In genomic region chr18:6161549-6161948, GRCh38 we compare ENCODE assay signal across 19 cellular contexts.
A peak's percentile ranks its signal among the peaks of the same experiment; 100 is the strongest.
DNase-seq lines count a peak whose midpoint lies in the region; ATAC-seq and TF ChIP-seq lines count a peak whose summit lies in the region.
"Had no signal": no experiment of that assay in that cellular context is flagged by ENCODE, and none has a peak within 500 bp of the region (broad histone marks: within the 10 kb centered on the region; RNA-seq: fewer than 3 reads in every experiment).

No MANE protein-coding gene starts in this region.

- no peaks in the 10 kb centered on the region for H3K4me1 ChIP-seq in tibial nerve
- H3K4me1 ChIP-seq: BLaER1, Caco-2 had no signal

- DNase-seq in GM06990 (ENCODE audit: extremely low read depth, insufficient read length) (no peak), GM13976 (ENCODE audit: low spot score) (peak; percentile 37), WERI-Rb-1 (no peak), T-helper 9 cell (no peak), tibial nerve (ENCODE audit: low spot score in 2 of 2) (no peak)
- DNase-seq: Caco-2; CD4-positive, CD25-positive, alpha-beta regulatory T cell; CD8-positive, alpha-beta T cell; DMS153; DND-41; GM23248; H7; HCEC 1CT had no signal

- peak; percentile 12 for TF ChIP-seq CTCF in GM06990 (IDR thresholded peaks at IDR 0.05; ENCODE audit: insufficient read depth, low read length, poor library complexity, severe bottlenecking)
- no peak for TF ChIP-seq CTCF in GM13976 (IDR thresholded peaks at IDR 0.05; ENCODE audit: borderline replicate concordance, control extremely low read depth, extremely low read depth, insufficient read depth, missing control alignments)
- TF ChIP-seq CTCF in WERI-Rb-1 (IDR thresholded peaks at IDR 0.05; ENCODE audit: low read depth, low read length): no peak
- TF ChIP-seq CTCF in tibial nerve (IDR thresholded peaks at IDR 0.05): no peak

- H3K27ac ChIP-seq in WERI-Rb-1: no peak overlapping the region
- no peak overlapping the region for H3K27ac ChIP-seq in tibial nerve
- H3K27ac ChIP-seq: 22Rv1, BLaER1, C4-2B, GM23248 had no signal

- H3K4me3 ChIP-seq in GM06990 (replicated peaks; ENCODE audit: low read depth, low read length): no peak overlapping the region
- H3K4me3 ChIP-seq in WERI-Rb-1 (ENCODE audit: low read depth, low read length): no peak overlapping the region
- no peak overlapping the region for H3K4me3 ChIP-seq in tibial nerve
- H3K4me3 ChIP-seq: BLaER1, GM23248 had no signal

- in situ Hi-C loops in GM13976 (cut with MboI; ENCODE audit: low sequenced_read_pairs, unreplicated experiment): no loop called here

- TF ChIP-seq POLR2A in tibial nerve (IDR thresholded peaks at IDR 0.05): no peak

- H3K27me3 ChIP-seq in GM06990 (replicated peaks; ENCODE audit: control insufficient read depth, insufficient read depth, low read length): no peaks in the 10 kb centered on the region
- no peaks in the 10 kb centered on the region for H3K27me3 ChIP-seq in WERI-Rb-1 (ENCODE audit: insufficient read depth, low read depth, severe bottlenecking)
- no peaks in the 10 kb centered on the region for H3K27me3 ChIP-seq in tibial nerve
- H3K27me3 ChIP-seq: BLaER1 had no signal

- ATAC-seq in GM18868 (IDR thresholded peaks at IDR 0.05; ENCODE audit: unreplicated experiment): peak; percentile 87
- ATAC-seq in HG02885 (IDR thresholded peaks at IDR 0.05; ENCODE audit: poor library complexity, unreplicated experiment): peak; percentile 74
- ATAC-seq in GM18873 (IDR thresholded peaks at IDR 0.05; ENCODE audit: low FRiP score, unreplicated experiment): no peak
- ATAC-seq: CD8-positive, alpha-beta T cell had no signal

- TF ChIP-seq EP300 in tibial nerve (IDR thresholded peaks at IDR 0.05): no peak

- peaks cover 16% of the 10 kb centered on the region for H3K9me3 ChIP-seq in WERI-Rb-1 (ENCODE audit: severe bottlenecking)
- H3K9me3 ChIP-seq in tibial nerve: peaks cover 0 to 13% (median 0%) of the 10 kb centered on the region in 4 donors
- H3K9me3 ChIP-seq: Caco-2 had no signal

- 89 to 93% methylated on average over 4 of the region's 4 CpGs for WGBS in tibial nerve, 2 donors

- H3K36me3 ChIP-seq in GM06990 (ENCODE audit: control insufficient read depth, insufficient read depth, low read length): no peaks in the 10 kb centered on the region
- no peaks in the 10 kb centered on the region for H3K36me3 ChIP-seq in WERI-Rb-1
- H3K36me3 ChIP-seq in tibial nerve: peaks cover 0 to 34% (median 0%) of the 10 kb centered on the region in 3 donors
